31 cellular contexts compared by ENCODE assay signal in the genomic region with DNA sequence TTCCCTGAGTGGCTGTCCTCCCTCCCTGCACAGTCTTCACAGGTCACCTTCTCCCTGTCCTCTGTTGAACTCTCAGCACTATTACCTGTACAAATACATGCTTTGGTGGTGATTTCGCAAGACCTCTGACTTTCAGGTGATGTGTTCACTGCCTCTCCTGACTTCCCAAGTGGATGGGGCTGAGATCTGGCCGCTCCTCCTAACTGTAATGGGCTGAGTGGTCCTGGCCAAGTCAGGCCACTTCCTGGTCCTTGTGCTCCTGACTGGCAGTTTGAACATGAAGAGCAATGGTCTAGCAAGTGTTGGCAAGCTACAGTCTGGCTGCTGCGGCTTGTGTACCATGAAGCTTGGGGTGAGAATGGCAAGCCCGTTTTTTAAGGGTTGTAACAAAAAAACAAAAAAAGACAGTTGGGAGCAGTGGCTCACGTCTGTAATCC. TPM values are rescaled to one million over a fixed set of nuclear protein-coding genes. Genes with fewer than 3 reads are reported as not detected.
DNase-seq lines count a peak whose midpoint lies in the region; ATAC-seq, FAIRE-seq and TF ChIP-seq lines count a peak whose summit lies in the region.
"Had no signal": no experiment of that assay in that cellular context is flagged by ENCODE, and none has a peak within 500 bp of the region (broad histone marks: within the 10 kb centered on the region; RNA-seq: fewer than 3 reads in every experiment).

No MANE protein-coding gene starts in this region.

- no peak overlapping the region for H3K23ac ChIP-seq in H1 (ENCODE audit: insufficient read length)

- H4K5ac ChIP-seq in H1 (ENCODE audit: insufficient read length, low read depth, low read length) = no peak overlapping the region

- POLR2A ChIA-PET in HCT116 (lab: Charles Lee) = no interaction called here
- POLR2A ChIA-PET in H1 (lab: Charles Lee; ENCODE audit: partially characterized antibody) = no interaction called here
- POLR2A ChIA-PET in activated CD8-positive, alpha-beta T cell treated with anti-CD3 and anti-CD28 coated beads for 36 hours (lab: Charles Lee) = interaction anchor here (1.0 kb wide), 1 partner anchor 21 kb away, joined by 3 read pairs; no protein-coding TSS in a partner anchor

- no peak overlapping the region for H2BK12ac ChIP-seq in H1 (ENCODE audit: low read depth, low read length)

- H3K23me2 ChIP-seq in H1 (ENCODE audit: low read depth, low read length) = no peaks in the 10 kb centered on the region

- H4K20me1 ChIP-seq in HCT116 (ENCODE audit: insufficient read depth) (no peaks in the 10 kb centered on the region), H1 (replicated peaks in 1 of 2; ENCODE audit: control insufficient read depth in 1 of 2, insufficient read depth in 2 of 2, low read length in 2 of 2) (no peaks in the 10 kb centered on the region)

- H3K9me3 ChIP-seq in CD4-positive, CD25-positive, alpha-beta regulatory T cell (ENCODE audit: control insufficient read depth in 2 of 2, low read length in 2 of 2) = no peaks in the 10 kb centered on the region
- no peaks in the 10 kb centered on the region for H3K9me3 ChIP-seq in HCT116 (ENCODE audit: control insufficient read depth in 1 of 2, insufficient read depth in 1 of 2, low read depth in 1 of 2, low read length in 2 of 2)
- H3K9me3 ChIP-seq in H1 (ENCODE audit: insufficient read depth in 2 of 2, low read depth in 1 of 2, low read length in 1 of 2) = no peaks in the 10 kb centered on the region
- no peaks in the 10 kb centered on the region for H3K9me3 ChIP-seq in lung (ENCODE audit: control insufficient read depth in 2 of 2, insufficient read depth in 1 of 2, low read length in 1 of 2)
- H3K9me3 ChIP-seq: ascending aorta, right atrium auricular region, suprapubic skin, vagina had no signal

- no peak overlapping the region for H2AK5ac ChIP-seq in H1 (ENCODE audit: low read depth, low read length)

- no peak overlapping the region for H2BK120ac ChIP-seq in H1 (replicated peaks; ENCODE audit: low read depth, low read length)

- no peak overlapping the region for H3K4me3 ChIP-seq in CD4-positive, CD25-positive, alpha-beta regulatory T cell (ENCODE audit: low read depth, low read length)
- H3K4me3 ChIP-seq in HCT116 (replicated peaks in 1 of 2; ENCODE audit: low read depth in 1 of 2, low read length in 2 of 2) = no peak overlapping the region
- H3K4me3 ChIP-seq in H1 (ENCODE audit: extremely low read depth in 1 of 4, insufficient read depth in 2 of 4, low read depth in 3 of 4, low read length in 4 of 4) = no peak overlapping the region
- H3K4me3 ChIP-seq in lung = no peak overlapping the region
- no peak overlapping the region for H3K4me3 ChIP-seq in H7 (ENCODE audit: insufficient read depth, low read depth, low read length)
- H3K4me3 ChIP-seq: ascending aorta, neural progenitor cell, right atrium auricular region, suprapubic skin, vagina had no signal

- TF ChIP-seq RAD21 in HCT116 (IDR thresholded peaks at IDR 0.05; ENCODE audit: low read depth) (no peak), H1 (IDR thresholded peaks at IDR 0.05 in 1 of 2, conservative IDR thresholded peaks at IDR 0.05 in 1 of 2; ENCODE audit: low read depth in 2 of 2, low read length in 2 of 2) (no peak)

- intact Hi-C loops in HCT116 (cut with micrococcal nuclease) = no loop called here
- intact Hi-C loops in activated CD8-positive, alpha-beta T cell treated with anti-CD3 and anti-CD28 coated beads for 36 hours (cut with micrococcal nuclease) = no loop called here

- WGBS in H1 (ENCODE audit: extremely low coverage in 1 of 2, insufficient coverage in 1 of 2, insufficient read length in 1 of 2, insufficient replicate concordance in 2 of 2, low coverage in 1 of 2, low lambda C conversion rate in 2 of 2, missing lambda C conversion rate in 1 of 2), 2 experiments = 92% methylated on average over 5 of the region's 5 CpGs; no CpG with 5 or more reads in 1 of the 2 experiments
- WGBS in lung, 2 donors = 77 to 91% methylated on average over 5 of the region's 5 CpGs

- ATAC-seq in CD4-positive, CD25-positive, alpha-beta regulatory T cell (ENCODE audit: low read depth in 2 of 2) = no peak
- ATAC-seq in HCT116 = no peak
- peak; percentile 69 for ATAC-seq in lung (ENCODE audit: insufficient read depth, low FRiP score)
- ATAC-seq in activated CD8-positive, alpha-beta T cell treated with anti-CD3 and anti-CD28 coated beads for 36 hours = no peak

- peaks cover 0 to 20% (median 12%) of the 10 kb centered on the region in 4 donors for H3K4me1 Mint-ChIP-seq in CD4-positive, CD25-positive, alpha-beta regulatory T cell
- peaks cover 10% of the 10 kb centered on the region for H3K4me1 Mint-ChIP-seq in activated CD8-positive, alpha-beta T cell treated with anti-CD3 and anti-CD28 coated beads for 36 hours (ENCODE audit: low read depth)
- H3K4me1 Mint-ChIP-seq: neural progenitor cell had no signal

- no peak overlapping the region for H3K4me3 Mint-ChIP-seq in CD4-positive, CD25-positive, alpha-beta regulatory T cell
- no peak overlapping the region for H3K4me3 Mint-ChIP-seq in activated CD8-positive, alpha-beta T cell treated with anti-CD3 and anti-CD28 coated beads for 36 hours
- H3K4me3 Mint-ChIP-seq: activated naive CD4-positive, alpha-beta T cell treated with anti-CD3 and anti-CD28 coated beads, Interleukin-2, amount 50 U/mL, for 24 hours; neural progenitor cell had no signal

- no peak for DNase-seq in CD4-positive, CD25-positive, alpha-beta regulatory T cell
- DNase-seq in HCT116 (ENCODE audit: low read depth, low spot score) (no peak), H1 (ENCODE audit: low read depth in 1 of 2, low spot score in 2 of 2) (no peak), lung (ENCODE audit: low spot score) (peak; percentile 83), NCI-H82 (lab: John Stamatoyannopoulos, UW) (no peak), HCEC 1CT (no peak), H7 (no peak)
- DNase-seq in activated CD8-positive, alpha-beta T cell treated with anti-CD3 and anti-CD28 coated beads for 36 hours = no peak
- DNase-seq: activated CD4-positive, alpha-beta T cell treated with anti-CD3 and anti-CD28 coated beads, Interleukin-2, amount 50 U/mL, for 1 hour; cerebellar nuclear complex; islet precursor cell; NCI-H1048; NCI-H1694 treated with DMSO at 0.1 percent for 48 hours; NCI-H2171; NCI-H510A; NK-92 treated with Interleukin-12 subunit alpha and Interleukin-12 subunit beta, amount 100 ng/mL, for 24 hours; stimulated activated CD4-positive, alpha-beta T cell treated with anti-CD3 and anti-CD28 coated beads, Interleukin-2, amount 100 ng/mL, for 48 hours; SW 1271; T-helper 9 cell; WERI-Rb-1 had no signal

- CTCF ChIA-PET in HCT116 (lab: Charles Lee) (no interaction called here), H1 (lab: Charles Lee; ENCODE audit: partially characterized antibody) (interaction anchor here (1.3 kb wide), 1 partner anchor 10 kb away, joined by 5 read pairs; no protein-coding TSS in a partner anchor)
- CTCF ChIA-PET in activated CD8-positive, alpha-beta T cell treated with anti-CD3 and anti-CD28 coated beads for 36 hours (lab: Charles Lee) = no interaction called here

- no peak overlapping the region for H4K8ac ChIP-seq in H1 (ENCODE audit: extremely low read depth, insufficient read depth, low read length)

- no peaks in the 10 kb centered on the region for H3K27me3 ChIP-seq in CD4-positive, CD25-positive, alpha-beta regulatory T cell (ENCODE audit: control insufficient read depth, insufficient read depth, low read length)
- H3K27me3 ChIP-seq in HCT116 (ENCODE audit: insufficient read depth, low read length) = no peaks in the 10 kb centered on the region
- no peaks in the 10 kb centered on the region for H3K27me3 ChIP-seq in H1 (replicated peaks in 1 of 4; ENCODE audit: control insufficient read depth in 3 of 4, extremely low read depth in 1 of 4, insufficient read depth in 3 of 4, low read length in 3 of 4)
- H3K27me3 ChIP-seq in lung (ENCODE audit: control insufficient read depth, insufficient read depth) = no peaks in the 10 kb centered on the region
- no peaks in the 10 kb centered on the region for H3K27me3 ChIP-seq in H7 (ENCODE audit: control insufficient read depth, insufficient read depth, low read length)
- H3K27me3 ChIP-seq: ascending aorta, neural progenitor cell, right atrium auricular region, suprapubic skin, vagina had no signal

- H3K14ac ChIP-seq in H1 (ENCODE audit: insufficient read length) = no peak overlapping the region

- TF ChIP-seq POLR2A in HCT116 (IDR thresholded peaks at IDR 0.05; ENCODE audit: borderline replicate concordance, extremely low read depth, insufficient read depth, insufficient read length) = no peak
- no peak for TF ChIP-seq POLR2A in H1 (IDR thresholded peaks at IDR 0.05; ENCODE audit: control extremely low read depth in 1 of 2, low read depth in 2 of 2, low read length in 2 of 2)

- peaks cover 38% of the 10 kb centered on the region for H3K36me3 Mint-ChIP-seq in CD4-positive, CD25-positive, alpha-beta regulatory T cell
- peaks cover 42% of the 10 kb centered on the region for H3K36me3 Mint-ChIP-seq in activated CD8-positive, alpha-beta T cell treated with anti-CD3 and anti-CD28 coated beads for 36 hours (ENCODE audit: low read depth)

- no peaks in the 10 kb centered on the region for H3K9me2 ChIP-seq in HCT116 (ENCODE audit: insufficient read depth)

- no peaks in the 10 kb centered on the region for H3K79me1 ChIP-seq in H1 (ENCODE audit: low read depth, low read length)

- no peak overlapping the region for H3K27ac ChIP-seq in CD4-positive, CD25-positive, alpha-beta regulatory T cell (ENCODE audit: insufficient read depth, low read length, poor library complexity, severe bottlenecking)
- H3K27ac ChIP-seq in HCT116 (ENCODE audit: low read depth, low read length) (no peak overlapping the region), H1 (ENCODE audit: low read depth, low read length) (no peak overlapping the region), lung (ENCODE audit: low read depth in 1 of 2, low read length in 1 of 2) (no peak overlapping the region)
- H3K27ac ChIP-seq: ascending aorta, neural progenitor cell, right atrium auricular region, suprapubic skin, vagina, WERI-Rb-1 had no signal

- no peaks in the 10 kb centered on the region for H3K4me1 ChIP-seq in CD4-positive, CD25-positive, alpha-beta regulatory T cell (ENCODE audit: control insufficient read depth, insufficient read depth, low read length, poor library complexity, severe bottlenecking)
- H3K4me1 ChIP-seq in HCT116 (ENCODE audit: control insufficient read depth in 1 of 2, insufficient read depth in 2 of 2, low read length in 2 of 2) (peaks cover 7 to 25% of the 10 kb centered on the region in 2 experiments), H1 (replicated peaks in 1 of 4; ENCODE audit: control insufficient read depth in 3 of 4, insufficient read depth in 4 of 4, low read length in 3 of 4) (no peaks in the 10 kb centered on the region), lung (ENCODE audit: control insufficient read depth in 2 of 2, insufficient read depth in 2 of 2, low read length in 2 of 2) (peaks cover 0 to 3% of the 10 kb centered on the region in 2 donors)
- H3K4me1 ChIP-seq: ascending aorta, neural progenitor cell, right atrium auricular region, suprapubic skin, vagina had no signal

- H3K27ac Mint-ChIP-seq in CD4-positive, CD25-positive, alpha-beta regulatory T cell = peak overlapping the region in 2 of 3 donors; percentile 17 to 73
- no peak overlapping the region for H3K27ac Mint-ChIP-seq in activated CD8-positive, alpha-beta T cell treated with anti-CD3 and anti-CD28 coated beads for 36 hours
- H3K27ac Mint-ChIP-seq: activated naive CD4-positive, alpha-beta T cell treated with anti-CD3 and anti-CD28 coated beads, Interleukin-2, amount 50 U/mL, for 24 hours; neural progenitor cell had no signal

- H3K79me2 ChIP-seq in HCT116 (ENCODE audit: insufficient read depth, low read length) (peaks cover 22% of the 10 kb centered on the region), H1 (ENCODE audit: control insufficient read depth in 1 of 2, insufficient read depth in 2 of 2, low read length in 2 of 2) (no peaks in the 10 kb centered on the region)

- TF ChIP-seq EP300 in H1 (IDR thresholded peaks at IDR 0.05; ENCODE audit: borderline replicate concordance in 1 of 2, low read depth in 2 of 2, low read length in 2 of 2) = no peak

- RAD21 ChIA-PET in HCT116 (lab: Charles Lee; ENCODE audit: low non-redundant PET in 1 of 2, low total read pairs in 2 of 2, uncharacterized antibody in 2 of 2, unreplicated experiment in 2 of 2) = no interaction called here

- no peak overlapping the region for H2AFZ ChIP-seq in HCT116 (ENCODE audit: low read depth, low read length, poor library complexity, severe bottlenecking)
- H2AFZ ChIP-seq in H1 (ENCODE audit: low read length) = no peak overlapping the region
- H2AFZ ChIP-seq: neural progenitor cell had no signal

- no peak overlapping the region for H3K4ac ChIP-seq in H1 (replicated peaks; ENCODE audit: insufficient read length, low read depth, low read length)

- H3K4me2 ChIP-seq in HCT116 (ENCODE audit: low read length) (no peak overlapping the region), H1 (ENCODE audit: insufficient read depth in 1 of 2, low read depth in 2 of 2, low read length in 2 of 2) (no peak overlapping the region)
- H3K4me2 ChIP-seq: neural progenitor cell had no signal

- no TSS peak for BruUV-seq in HCT116 (replicated peaks; lab: Mats Ljungman, UMichigan)

- no peak overlapping the region for H3K18ac ChIP-seq in H1 (ENCODE audit: extremely low read depth, low read length)

- no peak for TF ChIP-seq CTCF in HCT116 (IDR thresholded peaks at IDR 0.05 in 2 of 3, conservative IDR thresholded peaks at IDR 0.05 in 1 of 3; ENCODE audit: borderline replicate concordance in 1 of 3, insufficient read depth in 1 of 3, low read depth in 2 of 3, low read length in 2 of 3)
- TF ChIP-seq CTCF in H1 (IDR thresholded peaks at IDR 0.05; ENCODE audit: control extremely low read depth in 1 of 3, insufficient read depth in 1 of 3, low read depth in 1 of 3, low read length in 3 of 3) = no peak
- no peak for TF ChIP-seq CTCF in lung (IDR thresholded peaks at IDR 0.05; ENCODE audit: control extremely low read depth, extremely low read depth)
- TF ChIP-seq CTCF in activated CD8-positive, alpha-beta T cell treated with anti-CD3 and anti-CD28 coated beads for 36 hours (IDR thresholded peaks at IDR 0.05) = no peak

- H3K9me3 Mint-ChIP-seq in CD4-positive, CD25-positive, alpha-beta regulatory T cell = no peaks in the 10 kb centered on the region
- H3K9me3 Mint-ChIP-seq in activated CD8-positive, alpha-beta T cell treated with anti-CD3 and anti-CD28 coated beads for 36 hours = no peaks in the 10 kb centered on the region
- H3K9me3 Mint-ChIP-seq: activated naive CD4-positive, alpha-beta T cell treated with anti-CD3 and anti-CD28 coated beads, Interleukin-2, amount 50 U/mL, for 24 hours; neural progenitor cell had no signal

- H3K56ac ChIP-seq in H1 (replicated peaks; ENCODE audit: insufficient read length, low read depth, low read length) = no peak overlapping the region

- no peak overlapping the region for H2BK5ac ChIP-seq in H1 (ENCODE audit: low read depth, low read length)

- no peak for FAIRE-seq in H1 (lab: Jason Lieb, UNC)
- FAIRE-seq: endometrium had no signal

- H2BK15ac ChIP-seq in H1 (ENCODE audit: low read length) = no peak overlapping the region

- H2BK20ac ChIP-seq in H1 (ENCODE audit: low read length) = no peak overlapping the region

- H3K27me3 Mint-ChIP-seq in CD4-positive, CD25-positive, alpha-beta regulatory T cell = no peaks in the 10 kb centered on the region
- H3K27me3 Mint-ChIP-seq in activated CD8-positive, alpha-beta T cell treated with anti-CD3 and anti-CD28 coated beads for 36 hours = no peaks in the 10 kb centered on the region
- H3K27me3 Mint-ChIP-seq: activated naive CD4-positive, alpha-beta T cell treated with anti-CD3 and anti-CD28 coated beads, Interleukin-2, amount 50 U/mL, for 24 hours had no signal

- H3K36me3 ChIP-seq in CD4-positive, CD25-positive, alpha-beta regulatory T cell (ENCODE audit: control insufficient read depth, insufficient read depth, low read length) = peaks cover 56% of the 10 kb centered on the region
- H3K36me3 ChIP-seq in HCT116 (ENCODE audit: control insufficient read depth in 1 of 2, insufficient read depth in 2 of 2, low read length in 2 of 2) = peaks cover 35 to 48% of the 10 kb centered on the region in 2 experiments; a peak in 3 of 4 replicates
- H3K36me3 ChIP-seq in H1 (ENCODE audit: control insufficient read depth in 2 of 4, insufficient read depth in 4 of 4, low read length in 3 of 4) = peaks cover 11 to 32% (median 24%) of the 10 kb centered on the region in 4 experiments
- peaks cover 28 to 36% of the 10 kb centered on the region in 2 donors for H3K36me3 ChIP-seq in lung (ENCODE audit: control insufficient read depth in 2 of 2, insufficient read depth in 2 of 2, low read length in 2 of 2)
- H3K36me3 ChIP-seq in H7 (replicated peaks; ENCODE audit: control insufficient read depth, insufficient read depth, low read length) = peaks cover 19% of the 10 kb centered on the region

- no peak overlapping the region for H4K91ac ChIP-seq in H1 (replicated peaks; ENCODE audit: insufficient read length, low read length)

- H3K9ac ChIP-seq in HCT116 (ENCODE audit: low read length) = no peak overlapping the region
- no peak overlapping the region for H3K9ac ChIP-seq in H1 (replicated peaks in 1 of 4; ENCODE audit: extremely low read depth in 1 of 4, low read depth in 3 of 4, low read length in 3 of 4)
- H3K9ac ChIP-seq: neural progenitor cell had no signal

RNA-seq across cellular contexts. Expression of gene TMED6, which starts 11.7 kb away (rescaled TPM):
- 1.8 TPM for total RNA-seq in CD4-positive, CD25-positive, alpha-beta regulatory T cell
- polyA plus RNA-seq in CD4-positive, CD25-positive, alpha-beta regulatory T cell = under 1 TPM in 2 of 4 donors, not detected in 2; 0.20 to 0.26 TPM
- total RNA-seq in HCT116 (2021; ENCODE audit: unreplicated experiment) (0.91 TPM), lung (under 1 TPM; 0.65 to 0.95 TPM)
- 0.46 and 0.59 TPM in 2 replicates for polyA plus RNA-seq in HCT116 (2012)
- total RNA-seq in H1 (2021; fragmentation: NEBNext Ultra II Directional; extraction: Animal tissue kit (Norgen Biotek cat#: 25700)) = 0.94 TPM in 1 of 2 replicates, not detected in the other
- polyA plus RNA-seq in H1 (2011; rRNA removed) (not detected in 2 replicates), lung (under 1 TPM; 0.24 to 0.32 TPM)
- polyA plus RNA-seq in H1 (2011; cell fraction: cytosol; rRNA removed) = not detected
- 0.13 TPM for polyA plus RNA-seq in H1 (2011; cell fraction: nucleus; rRNA removed)
- polyA plus RNA-seq in H1 (2012, experiment 1 of 2) = 0.29 to 0.83 TPM (median 0.65 TPM) in 3 of 4 replicates, not detected in the other
- not detected for polyA plus RNA-seq in H1 (2012, experiment 2 of 2)
- not detected for polyA plus RNA-seq in H1 (2013, experiment 1 of 2)
- 0.07 TPM for polyA plus RNA-seq in H1 (2013, experiment 2 of 2)
- polyA minus RNA-seq in H1 (2011; rRNA and poly(A)+ RNA removed) = not detected in 2 replicates
- not detected for polyA minus RNA-seq in H1 (2011; cell fraction: cytosol; rRNA and poly(A)+ RNA removed)
- not detected for polyA minus RNA-seq in H1 (2011; cell fraction: nucleus; rRNA and poly(A)+ RNA removed)
- total RNA-seq in H7 (2014; rRNA removed; shearing (Covaris generic)) = 0.52 TPM in 1 of 2 replicates, not detected in the other
- 1 to 10 TPM; 1.2 to 2.2 TPM for total RNA-seq in activated CD8-positive, alpha-beta T cell treated with anti-CD3 and anti-CD28 coated beads for 36 hours
- total RNA-seq: ascending aorta, Daoy, dermis microvascular lymphatic vessel endothelial cell, fibroblast of lung, glomerular endothelial cell, right atrium auricular region, vagina had no signal

RNA-seq across cellular contexts. Expression of gene TERF2, which starts 22.5 kb away (rescaled TPM):
- 36.8 TPM for total RNA-seq in CD4-positive, CD25-positive, alpha-beta regulatory T cell
- 10 to 100 TPM; 23.7 to 28.0 (median 27.8) TPM for polyA plus RNA-seq in CD4-positive, CD25-positive, alpha-beta regulatory T cell
- total RNA-seq in HCT116 (2021; ENCODE audit: unreplicated experiment) = 69.9 TPM
- polyA plus RNA-seq in HCT116 (2012) = 21.3 and 32.8 TPM in 2 replicates
- 31.8 and 37.0 TPM in 2 replicates for total RNA-seq in H1 (2021; fragmentation: NEBNext Ultra II Directional; extraction: Animal tissue kit (Norgen Biotek cat#: 25700))
- polyA plus RNA-seq in H1 (2011; rRNA removed) = 14.1 and 16.1 TPM in 2 replicates
- polyA plus RNA-seq in H1 (2011; cell fraction: cytosol; rRNA removed) = 16.7 TPM
- polyA plus RNA-seq in H1 (2011; cell fraction: nucleus; rRNA removed) = 14.4 TPM
- polyA plus RNA-seq in H1 (2012, experiment 1 of 2) = 25.6 to 33.1 TPM (median 28.2 TPM) in 4 replicates
- polyA plus RNA-seq in H1 (2012, experiment 2 of 2) = 15.4 TPM
- polyA plus RNA-seq in H1 (2013, experiment 1 of 2) = 27.5 TPM
- 30.9 TPM for polyA plus RNA-seq in H1 (2013, experiment 2 of 2)
- 16.1 and 17.7 TPM in 2 replicates for polyA minus RNA-seq in H1 (2011; rRNA and poly(A)+ RNA removed)
- polyA minus RNA-seq in H1 (2011; cell fraction: cytosol; rRNA and poly(A)+ RNA removed) = 26.6 TPM
- polyA minus RNA-seq in H1 (2011; cell fraction: nucleus; rRNA and poly(A)+ RNA removed) = 20.9 TPM
- 10 to 100 TPM; 24.6 to 26.6 TPM for total RNA-seq in lung
- polyA plus RNA-seq in lung = 10 to 100 TPM in 1 of 2 donors, 1 to 10 TPM in 1; 8.2 to 11.7 TPM
- 15.6 and 16.2 TPM in 2 replicates for total RNA-seq in H7 (2014; rRNA removed; shearing (Covaris generic))
- total RNA-seq in activated CD8-positive, alpha-beta T cell treated with anti-CD3 and anti-CD28 coated beads for 36 hours = 10 to 100 TPM; 39.4 to 41.6 TPM

RNA-seq across cellular contexts. Expression of gene NIP7, which starts 23.7 kb away (rescaled TPM):
- 31.4 TPM for total RNA-seq in CD4-positive, CD25-positive, alpha-beta regulatory T cell
- 10 to 100 TPM; 22.2 to 30.6 (median 23.7) TPM for polyA plus RNA-seq in CD4-positive, CD25-positive, alpha-beta regulatory T cell
- total RNA-seq in HCT116 (2021; ENCODE audit: unreplicated experiment) (62.8 TPM), lung (10 to 100 TPM; 16.4 to 23.2 TPM)
- 18.9 and 20.0 TPM in 2 replicates for polyA plus RNA-seq in HCT116 (2012)
- total RNA-seq in H1 (2021; fragmentation: NEBNext Ultra II Directional; extraction: Animal tissue kit (Norgen Biotek cat#: 25700)) = 52.1 and 52.2 TPM in 2 replicates
- polyA plus RNA-seq in H1 (2011; rRNA removed) (10.5 and 14.5 TPM in 2 replicates), lung (10 to 100 TPM; 14.5 to 17.7 TPM)
- polyA plus RNA-seq in H1 (2011; cell fraction: cytosol; rRNA removed) = 19.2 TPM
- polyA plus RNA-seq in H1 (2011; cell fraction: nucleus; rRNA removed) = 6.5 TPM
- polyA plus RNA-seq in H1 (2012, experiment 1 of 2) = 24.2 to 41.0 TPM (median 29.1 TPM) in 4 replicates
- 7.5 TPM for polyA plus RNA-seq in H1 (2012, experiment 2 of 2)
- 39.7 TPM for polyA plus RNA-seq in H1 (2013, experiment 1 of 2)
- polyA plus RNA-seq in H1 (2013, experiment 2 of 2) = 40.2 TPM
- 17.8 and 26.5 TPM in 2 replicates for polyA minus RNA-seq in H1 (2011; rRNA and poly(A)+ RNA removed)
- polyA minus RNA-seq in H1 (2011; cell fraction: cytosol; rRNA and poly(A)+ RNA removed) = 11.9 TPM
- 19.7 TPM for polyA minus RNA-seq in H1 (2011; cell fraction: nucleus; rRNA and poly(A)+ RNA removed)
- 30.7 and 31.0 TPM in 2 replicates for total RNA-seq in H7 (2014; rRNA removed; shearing (Covaris generic))
- 10 to 100 TPM; 37.7 to 41.8 TPM for total RNA-seq in activated CD8-positive, alpha-beta T cell treated with anti-CD3 and anti-CD28 coated beads for 36 hours

RNA-seq across cellular contexts. Expression of gene COG8, which starts 23.9 kb away (rescaled TPM):
- 23.2 TPM for total RNA-seq in CD4-positive, CD25-positive, alpha-beta regulatory T cell
- 10 to 100 TPM; 34.0 to 39.0 (median 36.8) TPM for polyA plus RNA-seq in CD4-positive, CD25-positive, alpha-beta regulatory T cell
- total RNA-seq in HCT116 (2021; ENCODE audit: unreplicated experiment) (50.3 TPM), lung (10 to 100 TPM; 33.7 to 36.3 TPM)
- polyA plus RNA-seq in HCT116 (2012) = 21.0 and 28.2 TPM in 2 replicates
- total RNA-seq in H1 (2021; fragmentation: NEBNext Ultra II Directional; extraction: Animal tissue kit (Norgen Biotek cat#: 25700)) = 55.4 and 55.6 TPM in 2 replicates
- polyA plus RNA-seq in H1 (2011; rRNA removed) (49.1 and 60.9 TPM in 2 replicates), lung (10 to 100 TPM; 18.3 to 18.9 TPM)
- polyA plus RNA-seq in H1 (2011; cell fraction: cytosol; rRNA removed) = 51.7 TPM
- polyA plus RNA-seq in H1 (2011; cell fraction: nucleus; rRNA removed) = 66.6 TPM
- polyA plus RNA-seq in H1 (2012, experiment 1 of 2) = 32.4 to 36.9 TPM (median 34.4 TPM) in 4 replicates
- 41.0 TPM for polyA plus RNA-seq in H1 (2012, experiment 2 of 2)
- 32.4 TPM for polyA plus RNA-seq in H1 (2013, experiment 1 of 2)
- 29.5 TPM for polyA plus RNA-seq in H1 (2013, experiment 2 of 2)
- polyA minus RNA-seq in H1 (2011; rRNA and poly(A)+ RNA removed) = 76.0 and 83.9 TPM in 2 replicates
- 39.5 TPM for polyA minus RNA-seq in H1 (2011; cell fraction: cytosol; rRNA and poly(A)+ RNA removed)
- 70.1 TPM for polyA minus RNA-seq in H1 (2011; cell fraction: nucleus; rRNA and poly(A)+ RNA removed)
- 63.1 and 71.0 TPM in 2 replicates for total RNA-seq in H7 (2014; rRNA removed; shearing (Covaris generic))
- total RNA-seq in activated CD8-positive, alpha-beta T cell treated with anti-CD3 and anti-CD28 coated beads for 36 hours = 10 to 100 TPM; 26.0 to 27.4 TPM

RNA-seq across cellular contexts. Expression of gene PDF, which starts 32.9 kb away (rescaled TPM):
- total RNA-seq in CD4-positive, CD25-positive, alpha-beta regulatory T cell = 4.9 TPM
- 10 to 100 TPM in 2 of 4 donors, 1 to 10 TPM in 2; 8.7 to 15.7 (median 10.0) TPM for polyA plus RNA-seq in CD4-positive, CD25-positive, alpha-beta regulatory T cell
- total RNA-seq in HCT116 (2021; ENCODE audit: unreplicated experiment) = 33.9 TPM
- 15.4 and 21.5 TPM in 2 replicates for polyA plus RNA-seq in HCT116 (2012)
- 23.6 and 23.9 TPM in 2 replicates for total RNA-seq in H1 (2021; fragmentation: NEBNext Ultra II Directional; extraction: Animal tissue kit (Norgen Biotek cat#: 25700))
- 17.7 and 19.3 TPM in 2 replicates for polyA plus RNA-seq in H1 (2011; rRNA removed)
- 24.1 TPM for polyA plus RNA-seq in H1 (2011; cell fraction: cytosol; rRNA removed)
- polyA plus RNA-seq in H1 (2011; cell fraction: nucleus; rRNA removed) = 14.3 TPM
- polyA plus RNA-seq in H1 (2012, experiment 1 of 2) = 3.7 to 14.4 TPM (median 11.4 TPM) in 4 replicates
- 6.7 TPM for polyA plus RNA-seq in H1 (2012, experiment 2 of 2)
- 14.2 TPM for polyA plus RNA-seq in H1 (2013, experiment 1 of 2)
- 14.9 TPM for polyA plus RNA-seq in H1 (2013, experiment 2 of 2)
- polyA minus RNA-seq in H1 (2011; rRNA and poly(A)+ RNA removed) = 2.4 and 3.7 TPM in 2 replicates
- 9.5 TPM for polyA minus RNA-seq in H1 (2011; cell fraction: cytosol; rRNA and poly(A)+ RNA removed)
- 17.2 TPM for polyA minus RNA-seq in H1 (2011; cell fraction: nucleus; rRNA and poly(A)+ RNA removed)
- 10 to 100 TPM in 1 of 2 donors, 1 to 10 TPM in 1; 6.4 to 16.6 TPM for total RNA-seq in lung
- 10 to 100 TPM in 1 of 2 donors, 1 to 10 TPM in 1; 6.0 to 11.8 TPM for polyA plus RNA-seq in lung
- total RNA-seq in H7 (2014; rRNA removed; shearing (Covaris generic)) = 23.9 and 25.3 TPM in 2 replicates
- 10 to 100 TPM; 16.1 to 19.5 TPM for total RNA-seq in activated CD8-positive, alpha-beta T cell treated with anti-CD3 and anti-CD28 coated beads for 36 hours
